23 cellular contexts compared by ENCODE assay signal in genomic region chr7:24769863-24770262, GRCh38.
"Had no signal": no experiment of that assay in that cellular context is flagged by ENCODE, and none has a peak within 500 bp of the region (broad histone marks: within the 10 kb centered on the region; RNA-seq: fewer than 3 reads in every experiment).

No MANE protein-coding gene starts in this region.

- H3K9me3 Mint-ChIP-seq: activated CD4-positive, alpha-beta memory T cell treated with anti-CD3 and anti-CD28 coated beads for 36 hours had no signal

- H3K36me3 ChIP-seq: brain microvascular endothelial cell, cardiac muscle cell had no signal

- H3K27me3 ChIP-seq: brain microvascular endothelial cell, cardiac muscle cell had no signal

- H3K4me3 ChIP-seq: cardiac muscle cell had no signal

- H3K27ac Mint-ChIP-seq: activated B cell treated with CpG ODN at 0.5 μM for 24 hours; activated CD4-positive, alpha-beta memory T cell treated with anti-CD3 and anti-CD28 coated beads for 36 hours; activated CD4-positive, alpha-beta T cell treated with anti-CD3 and anti-CD28 coated beads, Interleukin-2, amount 10 ng/mL, durations not matched to agents 7 days and 5 days; activated naive CD4-positive, alpha-beta T cell treated with anti-CD3 and anti-CD28 coated beads for 36 hours; activated naive CD8-positive, alpha-beta T cell had no signal

- H3K27ac ChIP-seq: brain microvascular endothelial cell, cardiac muscle cell had no signal

- ATAC-seq: activated T-cell treated with anti-CD3 and anti-CD28 coated beads, Interleukin-2, amount 50 U/mL, for 4 hours had no signal

- H3K4me3 Mint-ChIP-seq: activated B cell treated with CpG ODN at 0.5 μM for 24 hours; activated CD4-positive, alpha-beta memory T cell treated with anti-CD3 and anti-CD28 coated beads for 36 hours; activated CD4-positive, alpha-beta T cell treated with anti-CD3 and anti-CD28 coated beads, Interleukin-2, amount 10 ng/mL, durations not matched to agents 7 days and 5 days; activated naive CD4-positive, alpha-beta T cell treated with anti-CD3 and anti-CD28 coated beads for 36 hours; activated naive CD8-positive, alpha-beta T cell; activated T-cell treated with anti-CD3 and anti-CD28 coated beads, Interleukin-2, amount 50 U/mL, for 4 hours had no signal

- DNase-seq: activated B cell treated with CpG ODN at 0.5 μM for 24 hours; activated CD4-positive, alpha-beta memory T cell treated with anti-CD3 and anti-CD28 coated beads for 36 hours; activated CD4-positive, alpha-beta T cell treated with anti-CD3 and anti-CD28 coated beads, Interleukin-2, amount 10 ng/mL, durations not matched to agents 7 days and 5 days; activated CD8-positive, alpha-beta memory T cell treated with anti-CD3 and anti-CD28 coated beads for 24 hours; activated gamma-delta T cell; activated naive CD4-positive, alpha-beta T cell treated with anti-CD3 and anti-CD28 coated beads for 36 hours; activated T-cell treated with anti-CD3 and anti-CD28 coated beads, Interleukin-2, amount 50 U/mL, for 4 hours; amygdala; brain microvascular endothelial cell; cerebellar nuclear complex; KG1; NCI-H1092; NCI-H1417; NCI-H1930; NCI-H2171; NCI-H2227 treated with DMSO at 0.1 percent for 48 hours; NCI-H510A; NCI-H69; SIG-M5; T-helper 2 cell; T1000 had no signal
